ENCODE assay signal across 8 cellular contexts in genomic region chr2:183248866-183249567, GRCh38.
DNase-seq lines count a peak whose midpoint lies in the region; ATAC-seq and TF ChIP-seq lines count a peak whose summit lies in the region.

No MANE protein-coding gene starts in this region.

- TF ChIP-seq CTCF in AG10803 (conservative IDR thresholded peaks at IDR 0.05; ENCODE audit: low read length): peak; percentile 61
- TF ChIP-seq CTCF in Loucy (conservative IDR thresholded peaks at IDR 0.05; ENCODE audit: low read length): peak; percentile 75
- no peak for TF ChIP-seq CTCF in natural killer cell (IDR thresholded peaks at IDR 0.05)

- H3K27me3 Mint-ChIP-seq in natural killer cell (ENCODE audit: low read depth in 2 of 2): no peaks in the 10 kb centered on the region

- H3K9ac ChIP-seq in Loucy (ENCODE audit: low read depth, low read length, poor library complexity, severe bottlenecking): no peak overlapping the region

- peak; percentile 33 for DNase-seq in AG10803 (ENCODE audit: low read depth)
- DNase-seq in SW480 (ENCODE audit: low spot score): peak; percentile 41
- DNase-seq in hepatic stellate cell (ENCODE audit: low spot score): peak; percentile 12
- DNase-seq in natural killer cell: no peak
- no peak for DNase-seq in occipital lobe (lab: John Stamatoyannopoulos, UW)

- ATAC-seq in GM18867 (IDR thresholded peaks at IDR 0.05; ENCODE audit: unreplicated experiment) (peak; percentile 77), HG03025 (IDR thresholded peaks at IDR 0.05; ENCODE audit: low FRiP score, unreplicated experiment) (no peak), natural killer cell (no peak)

- intact Hi-C loops in natural killer cell (cut with micrococcal nuclease): no loop called here

- no peaks in the 10 kb centered on the region for H3K9me3 ChIP-seq in Loucy (ENCODE audit: insufficient read depth, low read depth, low read length)

- H3K4me2 ChIP-seq in Loucy (ENCODE audit: low read depth, low read length, poor library complexity, severe bottlenecking): no peak overlapping the region

- no peak overlapping the region for H3K4me3 Mint-ChIP-seq in natural killer cell

- H3F3A ChIP-seq in Loucy (ENCODE audit: low read depth): no peaks in the 10 kb centered on the region

- H2AFZ ChIP-seq in Loucy (ENCODE audit: low read length): no peak overlapping the region

- H3K9me2 ChIP-seq in Loucy (replicated peaks; ENCODE audit: low read depth, low read length): no peaks in the 10 kb centered on the region

- no peaks in the 10 kb centered on the region for H3K79me2 ChIP-seq in Loucy (ENCODE audit: insufficient read depth, low read length)

- H3K9me3 Mint-ChIP-seq in natural killer cell: no peaks in the 10 kb centered on the region

- H3K36me3 ChIP-seq in Loucy (ENCODE audit: insufficient read depth, low read length): no peaks in the 10 kb centered on the region

- no peak overlapping the region for H3K4me3 ChIP-seq in AG10803 (ENCODE audit: low read length)
- no peak overlapping the region for H3K4me3 ChIP-seq in Loucy (ENCODE audit: low read length, poor library complexity, severe bottlenecking)

- H3K27ac Mint-ChIP-seq in natural killer cell: no peak overlapping the region

- H3K4me1 ChIP-seq in Loucy (ENCODE audit: insufficient read depth, low read length, poor library complexity, severe bottlenecking): no peaks in the 10 kb centered on the region

- no peaks in the 10 kb centered on the region for H3K36me3 Mint-ChIP-seq in natural killer cell

- no peaks in the 10 kb centered on the region for H4K20me1 ChIP-seq in Loucy (ENCODE audit: insufficient read depth, low read length, poor library complexity, severe bottlenecking)

- no peaks in the 10 kb centered on the region for H3K4me1 Mint-ChIP-seq in natural killer cell

- no peaks in the 10 kb centered on the region for H3K27me3 ChIP-seq in Loucy (ENCODE audit: insufficient read depth, low read length, poor library complexity, severe bottlenecking)

Comparison
In these comparisons a context has a peak if more than half of its experiments do, and no peak if none do; other contexts are left out.
1. DNase-seq: peak in AG10803 (single experiment), SW480 (single experiment) and hepatic stellate cell (single experiment); none in natural killer cell (single experiment) and occipital lobe (single experiment).